Comparison of ENCODE assay signal across 15 cellular contexts in the genomic region with DNA sequence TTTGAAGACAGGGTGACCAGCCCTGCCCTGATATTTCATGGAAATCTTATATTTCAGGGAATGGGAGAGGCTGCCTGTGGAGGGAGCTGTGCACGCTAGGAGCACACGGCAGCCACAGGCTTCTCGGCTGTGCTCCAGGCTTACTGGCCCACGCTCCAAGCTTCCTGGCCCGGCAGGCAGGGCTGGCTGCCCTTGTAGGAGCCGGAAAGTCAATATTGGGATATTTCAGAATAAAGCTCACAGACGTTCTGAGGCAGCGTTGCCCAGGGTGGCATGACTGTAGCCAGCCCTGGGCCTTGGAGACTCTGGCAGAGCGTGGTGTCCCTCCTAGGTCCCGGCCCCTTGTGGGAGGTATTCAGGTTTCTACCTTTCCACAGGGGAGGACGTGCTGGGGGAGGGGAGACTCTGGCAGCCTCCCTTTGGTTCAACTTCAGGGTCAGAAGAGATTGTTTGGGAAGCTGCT.
DNase-seq lines count a peak whose midpoint lies in the region; ATAC-seq and TF ChIP-seq lines count a peak whose summit lies in the region.
"Had no signal": no experiment of that assay in that cellular context is flagged by ENCODE, and none has a peak within 500 bp of the region (broad histone marks: within the 10 kb centered on the region; RNA-seq: fewer than 3 reads in every experiment).

No MANE protein-coding gene starts in this region.

- intact Hi-C loops in breast epithelium (cut with DNase I; ENCODE audit: low total_unique reads) = no loop called here
- intact Hi-C loops in mammary epithelial cell (cut with micrococcal nuclease) = no loop called here
- intact Hi-C loops in uterus (cut with DNase I; ENCODE audit: low total_unique reads) = no loop called here

- peak overlapping the region in 1 of 3 donors; percentile 19 for H3K4me3 ChIP-seq in breast epithelium
- no peak overlapping the region for H3K4me3 ChIP-seq in mammary epithelial cell (replicated peaks in 1 of 3; ENCODE audit: insufficient read depth in 1 of 3, low read depth in 2 of 3, low read length in 3 of 3)
- H3K4me3 ChIP-seq in fibroblast of lung (replicated peaks in 1 of 4; ENCODE audit: control extremely low read depth in 1 of 4, insufficient read depth in 1 of 4, low read depth in 3 of 4, low read length in 4 of 4) = no peak overlapping the region
- H3K4me3 ChIP-seq in uterus = no peak overlapping the region
- H3K4me3 ChIP-seq: SJSA1 had no signal

- H3K9me3 Mint-ChIP-seq in nephron = no peaks in the 10 kb centered on the region

- ATAC-seq in T-helper 17 cell (no peak), HG03039 (IDR thresholded peaks at IDR 0.05; ENCODE audit: unreplicated experiment) (no peak)
- ATAC-seq: activated CD8-positive, alpha-beta T cell treated with anti-CD3 and anti-CD28 coated beads, Interleukin-2, amount 10 ng/mL, durations not matched to agents 7 days and 5 days; left colon had no signal

- H3K27ac ChIP-seq in breast epithelium (peak overlapping the region; percentile 75 to 85), mammary epithelial cell (ENCODE audit: insufficient read depth, low read depth, low read length) (no peak overlapping the region), fibroblast of lung (ENCODE audit: insufficient read depth, low read length) (no peak overlapping the region), uterus (peak overlapping the region; percentile 57 to 75)
- H3K27ac ChIP-seq: HL-60, SJSA1 had no signal

- H3K27ac Mint-ChIP-seq in nephron (peak overlapping the region; percentile 58 to 70 (median 68)), T-helper 17 cell (no peak overlapping the region)
- H3K27ac Mint-ChIP-seq: activated CD8-positive, alpha-beta T cell treated with anti-CD3 and anti-CD28 coated beads, Interleukin-2, amount 10 ng/mL, durations not matched to agents 7 days and 5 days had no signal

- H3K36me3 Mint-ChIP-seq in nephron (ENCODE audit: low read depth) (no peaks in the 10 kb centered on the region), T-helper 17 cell (ENCODE audit: low read depth) (no peaks in the 10 kb centered on the region)

- H3K36me3 ChIP-seq in breast epithelium = no peaks in the 10 kb centered on the region
- H3K36me3 ChIP-seq in mammary epithelial cell (ENCODE audit: insufficient read depth, low read length) = no peaks in the 10 kb centered on the region
- no peaks in the 10 kb centered on the region for H3K36me3 ChIP-seq in fibroblast of lung (ENCODE audit: control insufficient read depth, insufficient read depth, low read length)
- H3K36me3 ChIP-seq in uterus = no peaks in the 10 kb centered on the region
- H3K36me3 ChIP-seq: SJSA1 had no signal

- dilution Hi-C loops in mammary epithelial cell (cut with HindIII; ENCODE audit: low sequenced_read_pairs) = no loop called here

- TF ChIP-seq POLR2A in breast epithelium (IDR thresholded peaks at IDR 0.05) (no peak), uterus (IDR thresholded peaks at IDR 0.05) (no peak)

- TF ChIP-seq CTCF in breast epithelium (IDR thresholded peaks at IDR 0.05) = no peak
- no peak for TF ChIP-seq CTCF in mammary epithelial cell (conservative IDR thresholded peaks at IDR 0.05 in 1 of 2, IDR thresholded peaks at IDR 0.05 in 1 of 2; ENCODE audit: extremely low read depth in 1 of 2, insufficient read depth in 1 of 2, low read depth in 1 of 2, low read length in 2 of 2)
- peak; percentile 10 to 21 for TF ChIP-seq CTCF in fibroblast of lung (conservative IDR thresholded peaks at IDR 0.05 in 1 of 2, IDR thresholded peaks at IDR 0.05 in 1 of 2; ENCODE audit: low read depth in 1 of 2, low read length in 2 of 2)
- no peak for TF ChIP-seq CTCF in nephron (IDR thresholded peaks at IDR 0.05; ENCODE audit: unreplicated experiment in 3 of 3)
- peak in 2 of 4 experiments; percentile 7 to 20 for TF ChIP-seq CTCF in uterus (IDR thresholded peaks at IDR 0.05)

- H3K27me3 Mint-ChIP-seq in nephron (ENCODE audit: low read depth) = peaks cover 18% of the 10 kb centered on the region
- no peaks in the 10 kb centered on the region for H3K27me3 Mint-ChIP-seq in T-helper 17 cell

- DNase-seq in breast epithelium (ENCODE audit: low spot score in 2 of 2) (peak in 1 of 2 donors; percentile 69), mammary epithelial cell (no peak), fibroblast of lung (ENCODE audit: low read depth in 2 of 2) (peak; percentile 11 to 29), uterus (peak; percentile 44 to 68), T-helper 17 cell (no peak), cerebellum (ENCODE audit: low spot score) (no peak)
- DNase-seq: activated CD8-positive, alpha-beta T cell treated with anti-CD3 and anti-CD28 coated beads, Interleukin-2, amount 10 ng/mL, durations not matched to agents 7 days and 5 days; DMS153; head of caudate nucleus; left colon; NCI-H187 had no signal

- no TSS peak for BruUV-seq in mammary epithelial cell (replicated peaks; lab: Mats Ljungman, UMichigan)

- H3K4me2 ChIP-seq in mammary epithelial cell (ENCODE audit: insufficient read depth, low read depth, low read length) (no peak overlapping the region), fibroblast of lung (ENCODE audit: extremely low read depth, insufficient read depth, low read length) (no peak overlapping the region)

- no peaks in the 10 kb centered on the region for H3K79me2 ChIP-seq in mammary epithelial cell (ENCODE audit: insufficient read depth, low read length)
- no peaks in the 10 kb centered on the region for H3K79me2 ChIP-seq in fibroblast of lung (ENCODE audit: control insufficient read depth, insufficient read depth, low read length)

- H3K4me3 Mint-ChIP-seq in nephron (no peak overlapping the region), T-helper 17 cell (no peak overlapping the region)
- H3K4me3 Mint-ChIP-seq: activated CD8-positive, alpha-beta T cell treated with anti-CD3 and anti-CD28 coated beads, Interleukin-2, amount 10 ng/mL, durations not matched to agents 7 days and 5 days had no signal

- H2AFZ ChIP-seq in mammary epithelial cell (ENCODE audit: low read depth, low read length) (no peak overlapping the region), fibroblast of lung (ENCODE audit: low read length) (no peak overlapping the region)

- H3K9ac ChIP-seq in mammary epithelial cell (ENCODE audit: insufficient read depth, low read length) = no peak overlapping the region
- H3K9ac ChIP-seq in fibroblast of lung (ENCODE audit: insufficient read depth, low read length) = no peak overlapping the region

- no peaks in the 10 kb centered on the region for H4K20me1 ChIP-seq in mammary epithelial cell (ENCODE audit: insufficient read depth, low read length)
- no peaks in the 10 kb centered on the region for H4K20me1 ChIP-seq in fibroblast of lung (ENCODE audit: control insufficient read depth, extremely low read depth, insufficient read depth, low read length)

- in situ Hi-C loops in mammary epithelial cell (cut with MboI; ENCODE audit: low sequenced_read_pairs in 2 of 2) = no loop called here

- H3K9me3 ChIP-seq in breast epithelium (no peaks in the 10 kb centered on the region), mammary epithelial cell (replicated peaks; ENCODE audit: insufficient read depth, low read length) (no peaks in the 10 kb centered on the region), fibroblast of lung (ENCODE audit: control insufficient read depth, insufficient read depth, low read depth, low read length) (no peaks in the 10 kb centered on the region), uterus (no peaks in the 10 kb centered on the region), T-helper 17 cell (ENCODE audit: control insufficient read depth, low read length, poor library complexity, severe bottlenecking) (no peaks in the 10 kb centered on the region)
- H3K9me3 ChIP-seq: SJSA1 had no signal

- H3K4me1 ChIP-seq in breast epithelium (no peaks in the 10 kb centered on the region), mammary epithelial cell (ENCODE audit: insufficient read depth, low read length) (no peaks in the 10 kb centered on the region), fibroblast of lung (ENCODE audit: control insufficient read depth, extremely low read depth, insufficient read depth, low read length) (peaks cover 16% of the 10 kb centered on the region), uterus (no peaks in the 10 kb centered on the region)

- WGBS in mammary epithelial cell (ENCODE audit: low coverage, missing lambda C conversion rate) = 78% methylated on average over 11 of the region's 11 CpGs

- H3K27me3 ChIP-seq in breast epithelium = no peaks in the 10 kb centered on the region
- H3K27me3 ChIP-seq in mammary epithelial cell (ENCODE audit: insufficient read depth, low read length) = no peaks in the 10 kb centered on the region
- H3K27me3 ChIP-seq in fibroblast of lung (ENCODE audit: control insufficient read depth, insufficient read depth, low read length) = no peaks in the 10 kb centered on the region
- no peaks in the 10 kb centered on the region for H3K27me3 ChIP-seq in uterus
- H3K27me3 ChIP-seq: SJSA1 had no signal

- CTCF ChIA-PET in mammary epithelial cell (lab: Charles Lee; ENCODE audit: low non-redundant PET) = interaction anchor here (0.5 kb wide), 1 partner anchor 338 kb away, joined by 4 read pairs; no protein-coding TSS in a partner anchor

- H3K4me1 Mint-ChIP-seq in nephron = peaks cover 44% of the 10 kb centered on the region
- peaks cover 2% of the 10 kb centered on the region for H3K4me1 Mint-ChIP-seq in T-helper 17 cell

Comparison
In these comparisons a context has a peak if more than half of its experiments do, and no peak if none do; other contexts are left out.
1. H3K27ac ChIP-seq: peak in breast epithelium (2 of 2) and uterus (2 of 2); none in mammary epithelial cell (single experiment) and fibroblast of lung (single experiment).
2. DNase-seq: peak in fibroblast of lung (2 of 2) and uterus (2 of 2); none in mammary epithelial cell (single experiment), T-helper 17 cell (0 of 3) and cerebellum (single experiment).
3. CTCF ChIP-seq: peak in fibroblast of lung (2 of 2); none in breast epithelium (0 of 3), mammary epithelial cell (0 of 2) and nephron (0 of 3).